ENCODE assay signal across 10 cellular contexts in genomic region chr2:42009657-42010580, GRCh38. TPM values are rescaled to one million over a fixed set of nuclear protein-coding genes. Genes with fewer than 3 reads are reported as not detected.
DNase-seq lines count a peak whose midpoint lies in the region; ATAC-seq and TF ChIP-seq lines count a peak whose summit lies in the region.
"Had no signal": no experiment of that assay in that cellular context is flagged by ENCODE, and none has a peak within 500 bp of the region (broad histone marks: within the 10 kb centered on the region; RNA-seq: fewer than 3 reads in every experiment).

No MANE protein-coding gene starts in this region.

- H3K27ac Mint-ChIP-seq in activated CD4-positive, alpha-beta memory T cell treated with anti-CD3 and anti-CD28 coated beads for 36 hours = peak overlapping the region; percentile 16
- no peak overlapping the region for H3K27ac Mint-ChIP-seq in activated CD4-positive, alpha-beta memory T cell treated with anti-CD3 and anti-CD28 coated beads, Interleukin-2, amount 10 ng/mL, durations not matched to agents 7 days and 5 days
- H3K27ac Mint-ChIP-seq: dendritic cell treated with granulocyte-macrophage colony-stimulating factor and Interleukin-4, amounts not matched to agents 40 ng/mL and 50 ng/mL, for 4 days had no signal

- H3K27me3 ChIP-seq in smooth muscle cell (ENCODE audit: low read depth) = no peaks in the 10 kb centered on the region
- H3K27me3 ChIP-seq: testis had no signal

- intact Hi-C loops in activated CD4-positive, alpha-beta memory T cell treated with anti-CD3 and anti-CD28 coated beads for 36 hours (cut with micrococcal nuclease) = loop anchor here (1.0 kb wide), 1 partner anchor 138 kb away; no protein-coding TSS in a partner anchor

- H3K4me2 ChIP-seq in smooth muscle cell = peak overlapping the region; percentile 68

- peak overlapping the region; percentile 63 for H3K27ac ChIP-seq in smooth muscle cell (ENCODE audit: low read depth)

- H3K4me1 ChIP-seq in smooth muscle cell (ENCODE audit: low read depth) = peaks cover 5% of the 10 kb centered on the region

- H3K9ac ChIP-seq in smooth muscle cell (ENCODE audit: low read depth) = no peak overlapping the region

- peaks cover 12% of the 10 kb centered on the region for H3K27me3 Mint-ChIP-seq in activated CD4-positive, alpha-beta memory T cell treated with anti-CD3 and anti-CD28 coated beads for 36 hours
- peaks cover 34% of the 10 kb centered on the region for H3K27me3 Mint-ChIP-seq in activated CD4-positive, alpha-beta memory T cell treated with anti-CD3 and anti-CD28 coated beads, Interleukin-2, amount 10 ng/mL, durations not matched to agents 7 days and 5 days

- ATAC-seq in HG02973 (IDR thresholded peaks at IDR 0.05; ENCODE audit: unreplicated experiment) (peak; percentile 63), HG03457 (IDR thresholded peaks at IDR 0.05; ENCODE audit: unreplicated experiment) (no peak)

- no peak overlapping the region for H3K4me3 ChIP-seq in astrocyte of the spinal cord (ENCODE audit: low read depth, low read length)
- no peak overlapping the region for H3K4me3 ChIP-seq in smooth muscle cell
- H3K4me3 ChIP-seq: testis had no signal

- no peaks in the 10 kb centered on the region for H3K36me3 ChIP-seq in smooth muscle cell (ENCODE audit: low read depth)

- peak; percentile 49 for DNase-seq in activated CD4-positive, alpha-beta memory T cell treated with anti-CD3 and anti-CD28 coated beads for 36 hours
- no peak for DNase-seq in activated CD4-positive, alpha-beta memory T cell treated with anti-CD3 and anti-CD28 coated beads, Interleukin-2, amount 10 ng/mL, durations not matched to agents 7 days and 5 days
- DNase-seq in astrocyte of the spinal cord (ENCODE audit: low read depth, low spot score) (peak; percentile 19), smooth muscle cell (lab: John Stamatoyannopoulos, UW; ENCODE audit: unreplicated experiment) (no peak), SKM-1 treated with dmso at 0.1 percent for 144 hours (lab: John Stamatoyannopoulos, UW; ENCODE audit: unreplicated experiment) (no peak), DMS 273 treated with DMSO at 0.1 percent for 48 hours (lab: John Stamatoyannopoulos, UW) (no peak)

- no peaks in the 10 kb centered on the region for H4K20me1 ChIP-seq in smooth muscle cell (ENCODE audit: low read depth)

- 67% methylated on average over 10 of the region's 10 CpGs for WGBS in smooth muscle cell (ENCODE audit: low lambda C conversion rate)

- no peak overlapping the region for H3K4me3 Mint-ChIP-seq in activated CD4-positive, alpha-beta memory T cell treated with anti-CD3 and anti-CD28 coated beads for 36 hours
- H3K4me3 Mint-ChIP-seq in activated CD4-positive, alpha-beta memory T cell treated with anti-CD3 and anti-CD28 coated beads, Interleukin-2, amount 10 ng/mL, durations not matched to agents 7 days and 5 days = no peak overlapping the region
- H3K4me3 Mint-ChIP-seq: dendritic cell treated with granulocyte-macrophage colony-stimulating factor and Interleukin-4, amounts not matched to agents 40 ng/mL and 50 ng/mL, for 4 days had no signal

- CTCF ChIA-PET in activated CD4-positive, alpha-beta memory T cell treated with anti-CD3 and anti-CD28 coated beads for 36 hours (lab: Charles Lee) = no interaction called here
- CTCF ChIA-PET in activated CD4-positive, alpha-beta memory T cell treated with anti-CD3 and anti-CD28 coated beads, Interleukin-2, amount 10 ng/mL, durations not matched to agents 7 days and 5 days (lab: Charles Lee) = interaction anchor here (1.0 kb wide), 1 partner anchor 77 kb away, joined by 3 read pairs; no protein-coding TSS in a partner anchor

- no peak for TF ChIP-seq CTCF in astrocyte of the spinal cord (IDR thresholded peaks at IDR 0.05; ENCODE audit: low read depth, low read length)
- no peak for TF ChIP-seq CTCF in smooth muscle cell (IDR thresholded peaks at IDR 0.05; ENCODE audit: borderline replicate concordance, insufficient read depth, poor library complexity, severe bottlenecking)

- in situ Hi-C loops in astrocyte of the spinal cord (cut with HindIII; ENCODE audit: low sequenced_read_pairs) = no loop called here

- POLR2A ChIA-PET in activated CD4-positive, alpha-beta memory T cell treated with anti-CD3 and anti-CD28 coated beads for 36 hours (lab: Charles Lee) = no interaction called here
- POLR2A ChIA-PET in activated CD4-positive, alpha-beta memory T cell treated with anti-CD3 and anti-CD28 coated beads, Interleukin-2, amount 10 ng/mL, durations not matched to agents 7 days and 5 days (lab: Charles Lee) = no interaction called here

- H3F3A ChIP-seq in smooth muscle cell (ENCODE audit: low read depth) = peaks cover 9% of the 10 kb centered on the region

- no peaks in the 10 kb centered on the region for H3K9me3 Mint-ChIP-seq in activated CD4-positive, alpha-beta memory T cell treated with anti-CD3 and anti-CD28 coated beads for 36 hours
- H3K9me3 Mint-ChIP-seq in activated CD4-positive, alpha-beta memory T cell treated with anti-CD3 and anti-CD28 coated beads, Interleukin-2, amount 10 ng/mL, durations not matched to agents 7 days and 5 days = no peaks in the 10 kb centered on the region

- peaks cover 15% of the 10 kb centered on the region for H3K4me1 Mint-ChIP-seq in activated CD4-positive, alpha-beta memory T cell treated with anti-CD3 and anti-CD28 coated beads for 36 hours (ENCODE audit: low read depth)
- peaks cover 10% of the 10 kb centered on the region for H3K4me1 Mint-ChIP-seq in activated CD4-positive, alpha-beta memory T cell treated with anti-CD3 and anti-CD28 coated beads, Interleukin-2, amount 10 ng/mL, durations not matched to agents 7 days and 5 days

- no peak overlapping the region for H2AFZ ChIP-seq in smooth muscle cell (ENCODE audit: low read depth)

- no peaks in the 10 kb centered on the region for H3K79me2 ChIP-seq in smooth muscle cell (ENCODE audit: low read depth)

- no peaks in the 10 kb centered on the region for H3K9me3 ChIP-seq in smooth muscle cell (replicated peaks; ENCODE audit: low read depth)
- H3K9me3 ChIP-seq: testis had no signal

- H3K36me3 Mint-ChIP-seq in activated CD4-positive, alpha-beta memory T cell treated with anti-CD3 and anti-CD28 coated beads for 36 hours = no peaks in the 10 kb centered on the region
- no peaks in the 10 kb centered on the region for H3K36me3 Mint-ChIP-seq in activated CD4-positive, alpha-beta memory T cell treated with anti-CD3 and anti-CD28 coated beads, Interleukin-2, amount 10 ng/mL, durations not matched to agents 7 days and 5 days (ENCODE audit: low read depth)

RNA-seq across cellular contexts. Expression of gene PKDCC, which starts 37.9 kb away (rescaled TPM):
- not detected for total RNA-seq in activated CD4-positive, alpha-beta memory T cell treated with anti-CD3 and anti-CD28 coated beads for 36 hours
- total RNA-seq in activated CD4-positive, alpha-beta memory T cell treated with anti-CD3 and anti-CD28 coated beads, Interleukin-2, amount 10 ng/mL, durations not matched to agents 7 days and 5 days = not detected
- 15.2 and 22.9 TPM in 2 replicates for total RNA-seq in smooth muscle cell
- polyA plus RNA-seq in smooth muscle cell = 5.1 and 12.2 TPM in 2 replicates

Comparison
In these comparisons a context has a peak if more than half of its experiments do, and no peak if none do; other contexts are left out.
1. DNase-seq: peak in activated CD4-positive, alpha-beta memory T cell treated with anti-CD3 and anti-CD28 coated beads for 36 hours (single experiment) and astrocyte of the spinal cord (single experiment); none in activated CD4-positive, alpha-beta memory T cell treated with anti-CD3 and anti-CD28 coated beads, Interleukin-2, amount 10 ng/mL, durations not matched to agents 7 days and 5 days (single experiment), smooth muscle cell (single experiment), SKM-1 treated with dmso at 0.1 percent for 144 hours (single experiment) and DMS 273 treated with DMSO at 0.1 percent for 48 hours (single experiment).
2. RNA of gene PKDCC, which starts 37.9 kb away (total RNA-seq): 15.2 to 22.9 TPM in smooth muscle cell; not detected in activated CD4-positive, alpha-beta memory T cell treated with anti-CD3 and anti-CD28 coated beads for 36 hours and not detected in activated CD4-positive, alpha-beta memory T cell treated with anti-CD3 and anti-CD28 coated beads, Interleukin-2, amount 10 ng/mL, durations not matched to agents 7 days and 5 days; every median in the first group is over 10 times any median in the second.